Comparison of ENCODE assay signal across 20 cellular contexts in the genomic region with DNA sequence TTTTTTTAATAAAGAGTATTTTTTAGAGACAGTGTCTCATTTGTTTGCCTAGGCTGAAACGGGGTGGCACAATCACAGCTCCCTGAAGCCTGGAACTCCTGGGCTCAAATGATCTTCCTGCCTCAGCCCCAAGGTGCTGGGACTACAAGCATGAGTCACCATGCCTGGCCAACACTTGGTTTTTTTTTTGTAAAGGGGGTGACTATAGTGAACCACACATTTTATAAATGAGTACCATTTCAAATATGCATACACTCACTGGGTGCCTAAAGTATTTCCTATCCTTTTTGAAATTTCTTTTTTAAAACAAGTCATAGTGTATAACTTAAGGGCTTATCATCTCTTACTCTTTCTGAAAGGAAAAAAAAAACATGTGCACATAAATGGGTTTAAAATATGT.
"Had no signal": no experiment of that assay in that cellular context is flagged by ENCODE, and none has a peak within 500 bp of the region (broad histone marks: within the 10 kb centered on the region; RNA-seq: fewer than 3 reads in every experiment).

No MANE protein-coding gene starts in this region.

- H3K36me3 ChIP-seq: breast epithelium, esophagus muscularis mucosa, left ventricle myocardium inferior, thoracic aorta, upper lobe of right lung had no signal

- H3K27me3 Mint-ChIP-seq: activated CD8-positive, alpha-beta T cell treated with anti-CD3 and anti-CD28 coated beads for 36 hours; natural killer cell treated with Interleukin-12 subunit alpha and Interleukin-12 subunit beta and Interleukin-15 and Interleukin-18, amount 100 ng/mL, for 72 hours had no signal

- H3K4me3 ChIP-seq: breast epithelium, esophagus muscularis mucosa, left ventricle myocardium inferior, thoracic aorta, upper lobe of right lung had no signal

- H3K27me3 ChIP-seq: breast epithelium, esophagus muscularis mucosa, upper lobe of right lung had no signal

- H3K9me3 Mint-ChIP-seq: activated CD8-positive, alpha-beta T cell treated with anti-CD3 and anti-CD28 coated beads for 36 hours; activated naive CD4-positive, alpha-beta T cell treated with anti-CD3 and anti-CD28 coated beads, Interleukin-2, amount 50 U/mL, for 72 hours; natural killer cell treated with Interleukin-12 subunit alpha and Interleukin-12 subunit beta and Interleukin-15 and Interleukin-18, amount 100 ng/mL, for 72 hours; stimulated activated effector memory CD8-positive, alpha-beta T cell treated with anti-CD3 and anti-CD28 coated beads, Interleukin-12 subunit alpha, Interleukin-12 subunit beta, amount 100 ng/mL, for 72 hours had no signal

- H3K27ac ChIP-seq: breast epithelium, esophagus muscularis mucosa, left ventricle myocardium inferior, thoracic aorta, upper lobe of right lung had no signal

- H3K9me3 ChIP-seq: breast epithelium, esophagus muscularis mucosa, left ventricle myocardium inferior, thoracic aorta, upper lobe of right lung had no signal

- DNase-seq: activated CD4-positive, alpha-beta T cell treated with anti-CD3 and anti-CD28 coated beads for 4 hours; activated CD8-positive, alpha-beta memory T cell treated with anti-CD3 and anti-CD28 coated beads, Interleukin-2, amount 50 U/mL, for 4 hours; activated CD8-positive, alpha-beta T cell treated with anti-CD3 and anti-CD28 coated beads for 36 hours; activated gamma-delta T cell; activated T-cell treated with anti-CD3 and anti-CD28 coated beads, Interleukin-2, amount 50 U/mL, for 48 hours; amniotic stem cell; hypothalamus; left ventricle myocardium inferior; mesenchymal stem cell; posterior cingulate gyrus; retina; T-helper 2 cell; upper lobe of right lung had no signal

- ATAC-seq: activated CD8-positive, alpha-beta T cell treated with anti-CD3 and anti-CD28 coated beads for 36 hours; activated naive CD4-positive, alpha-beta T cell treated with anti-CD3 and anti-CD28 coated beads, Interleukin-2, amount 50 U/mL, for 72 hours; natural killer cell treated with Interleukin-12 subunit alpha and Interleukin-12 subunit beta and Interleukin-15 and Interleukin-18, amount 100 ng/mL, for 72 hours; stimulated activated effector memory CD8-positive, alpha-beta T cell treated with anti-CD3 and anti-CD28 coated beads, Interleukin-12 subunit alpha, Interleukin-12 subunit beta, amount 100 ng/mL, for 72 hours; upper lobe of right lung; WTC11 had no signal

- H3K27ac Mint-ChIP-seq: activated CD8-positive, alpha-beta T cell treated with anti-CD3 and anti-CD28 coated beads for 36 hours; activated naive CD4-positive, alpha-beta T cell treated with anti-CD3 and anti-CD28 coated beads, Interleukin-2, amount 50 U/mL, for 72 hours; natural killer cell treated with Interleukin-12 subunit alpha and Interleukin-12 subunit beta and Interleukin-15 and Interleukin-18, amount 100 ng/mL, for 72 hours; stimulated activated effector memory CD8-positive, alpha-beta T cell treated with anti-CD3 and anti-CD28 coated beads, Interleukin-12 subunit alpha, Interleukin-12 subunit beta, amount 100 ng/mL, for 72 hours; WTC11 had no signal

- H3K36me3 Mint-ChIP-seq: activated naive CD4-positive, alpha-beta T cell treated with anti-CD3 and anti-CD28 coated beads, Interleukin-2, amount 50 U/mL, for 72 hours; natural killer cell treated with Interleukin-12 subunit alpha and Interleukin-12 subunit beta and Interleukin-15 and Interleukin-18, amount 100 ng/mL, for 72 hours; stimulated activated effector memory CD8-positive, alpha-beta T cell treated with anti-CD3 and anti-CD28 coated beads, Interleukin-12 subunit alpha, Interleukin-12 subunit beta, amount 100 ng/mL, for 72 hours; WTC11 had no signal

- H3K4me1 ChIP-seq: breast epithelium, esophagus muscularis mucosa, left ventricle myocardium inferior, upper lobe of right lung had no signal

- H3K4me3 Mint-ChIP-seq: activated CD8-positive, alpha-beta T cell treated with anti-CD3 and anti-CD28 coated beads for 36 hours; natural killer cell treated with Interleukin-12 subunit alpha and Interleukin-12 subunit beta and Interleukin-15 and Interleukin-18, amount 100 ng/mL, for 72 hours; stimulated activated effector memory CD8-positive, alpha-beta T cell treated with anti-CD3 and anti-CD28 coated beads, Interleukin-12 subunit alpha, Interleukin-12 subunit beta, amount 100 ng/mL, for 72 hours; WTC11 had no signal

- H3K4me1 Mint-ChIP-seq: stimulated activated effector memory CD8-positive, alpha-beta T cell treated with anti-CD3 and anti-CD28 coated beads, Interleukin-12 subunit alpha, Interleukin-12 subunit beta, amount 100 ng/mL, for 72 hours had no signal
